ENCODE assay signal across 1 cellular context in the genomic region with DNA sequence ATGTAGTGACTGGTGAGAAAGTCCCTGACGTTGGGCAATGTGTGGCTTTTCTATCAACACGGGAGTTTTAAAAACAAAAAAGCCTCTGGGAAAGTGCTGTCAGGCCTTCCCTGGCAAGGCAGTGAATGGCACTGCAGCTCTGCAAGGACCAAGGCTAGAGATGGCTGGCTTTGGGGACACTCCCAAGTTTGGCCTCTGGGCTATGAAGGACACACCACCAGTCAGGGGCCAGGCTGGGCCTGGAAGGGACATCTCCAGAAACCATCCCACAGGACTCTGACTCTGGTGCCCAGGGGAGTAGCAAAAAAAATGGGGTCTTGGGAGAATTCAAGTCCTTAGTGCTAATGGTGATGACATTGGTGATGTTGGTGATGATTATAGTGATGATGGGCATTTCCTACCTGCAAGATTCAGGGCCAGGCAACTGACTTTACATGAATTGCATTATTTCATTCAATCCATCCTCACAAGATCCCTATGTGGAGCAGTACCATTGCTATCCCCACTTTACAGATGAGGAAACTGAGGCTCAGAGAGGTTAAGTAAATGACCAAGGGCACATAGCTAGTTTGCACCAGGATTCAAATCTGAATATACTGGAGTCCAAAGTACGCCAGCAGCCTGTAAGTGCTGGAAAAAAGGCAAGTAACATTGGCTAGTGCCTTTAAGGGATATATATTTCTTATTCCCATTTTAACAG.
TF ChIP-seq lines count a peak whose summit lies in the region.

No MANE protein-coding gene starts in this region.

TF ChIP-seq in HepG2, 621 proteins besides CTCF, POLR2A, EP300 and RAD21:
- TF ChIP-seq, protein P1, sequence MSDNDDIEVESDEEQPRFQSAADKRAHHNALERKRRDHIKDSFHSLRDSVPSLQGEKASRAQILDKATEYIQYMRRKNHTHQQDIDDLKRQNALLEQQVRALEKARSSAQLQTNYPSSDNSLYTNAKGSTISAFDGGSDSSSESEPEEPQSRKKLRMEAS (IDR thresholded peaks at IDR 0.05), result no peak
- TF ChIP-seq ZNF629 (CRISPR knock-in tag; conservative IDR thresholded peaks at IDR 0.05), result peak; percentile 66
- TF ChIP-seq, protein P2, sequence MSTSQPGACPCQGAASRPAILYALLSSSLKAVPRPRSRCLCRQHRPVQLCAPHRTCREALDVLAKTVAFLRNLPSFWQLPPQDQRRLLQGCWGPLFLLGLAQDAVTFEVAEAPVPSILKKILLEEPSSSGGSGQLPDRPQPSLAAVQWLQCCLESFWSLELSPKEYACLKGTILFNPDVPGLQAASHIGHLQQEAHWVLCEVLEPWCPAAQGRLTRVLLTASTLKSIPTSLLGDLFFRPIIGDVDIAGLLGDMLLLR (CRISPR knock-in tag; IDR thresholded peaks at IDR 0.05), result no peak
